In genomic region chr1:241270016-241270415, GRCh38 we compare ENCODE assay signal across 30 cellular contexts.
"Had no signal": no experiment of that assay in that cellular context is flagged by ENCODE, and none has a peak within 500 bp of the region (broad histone marks: within the 10 kb centered on the region; RNA-seq: fewer than 3 reads in every experiment).

No MANE protein-coding gene starts in this region.

- FAIRE-seq: colon, RCC 7860 had no signal

- H3K27ac ChIP-seq: brain microvascular endothelial cell, KMS-11, PC-9, RWPE1, VCaP had no signal

- H3K27me3 ChIP-seq: brain microvascular endothelial cell had no signal

- H3K36me3 ChIP-seq: brain microvascular endothelial cell had no signal

- H3K4me3 ChIP-seq: PC-9 had no signal

- DNase-seq: activated CD4-positive, alpha-beta memory T cell treated with anti-CD3 and anti-CD28 coated beads, Interleukin-2, amount 10 ng/mL, durations not matched to agents 7 days and 5 days; activated CD4-positive, alpha-beta T cell treated with anti-CD3 and anti-CD28 coated beads for 1 hour; activated CD4-positive, alpha-beta T cell treated with anti-CD3 and anti-CD28 coated beads for 48 hours; activated CD4-positive, CD25-positive, alpha-beta regulatory T cell; activated CD8-positive, alpha-beta memory T cell treated with anti-CD3 and anti-CD28 coated beads for 24 hours; activated CD8-positive, alpha-beta memory T cell treated with anti-CD3 and anti-CD28 coated beads, Interleukin-2, amount 10 ng/mL, durations not matched to agents 7 days and 5 days; activated CD8-positive, alpha-beta memory T cell treated with anti-CD3 and anti-CD28 coated beads, Interleukin-2, amount 50 U/mL, for 48 hours; activated effector memory CD4-positive, alpha-beta T cell treated with anti-CD3 and anti-CD28 coated beads, Interleukin-2, amount 50 U/mL, for 16 hours; activated naive CD4-positive, alpha-beta T cell; activated naive CD4-positive, alpha-beta T cell treated with anti-CD3 and anti-CD28 coated beads, Interleukin-2, amount 50 U/mL, for 16 hours; activated naive CD8-positive, alpha-beta T cell treated with anti-CD3 and anti-CD28 coated beads for 36 hours; activated T-cell treated with anti-CD3 and anti-CD28 coated beads, Interleukin-2, amount 50 U/mL, for 48 hours; amniotic stem cell; aorta; brain microvascular endothelial cell; central memory CD4-positive, alpha-beta T cell; MM.1S; NCI-H1105 treated with DMSO at 0.1 percent for 48 hours; NCI-H1694 treated with DMSO at 0.1 percent for 48 hours; NCI-H2107; NCI-H526 treated with DMSO at 0.1 percent for 48 hours; PC-9; SIG-M5; T-cell; T-helper 17 cell had no signal
